In the genomic region with DNA sequence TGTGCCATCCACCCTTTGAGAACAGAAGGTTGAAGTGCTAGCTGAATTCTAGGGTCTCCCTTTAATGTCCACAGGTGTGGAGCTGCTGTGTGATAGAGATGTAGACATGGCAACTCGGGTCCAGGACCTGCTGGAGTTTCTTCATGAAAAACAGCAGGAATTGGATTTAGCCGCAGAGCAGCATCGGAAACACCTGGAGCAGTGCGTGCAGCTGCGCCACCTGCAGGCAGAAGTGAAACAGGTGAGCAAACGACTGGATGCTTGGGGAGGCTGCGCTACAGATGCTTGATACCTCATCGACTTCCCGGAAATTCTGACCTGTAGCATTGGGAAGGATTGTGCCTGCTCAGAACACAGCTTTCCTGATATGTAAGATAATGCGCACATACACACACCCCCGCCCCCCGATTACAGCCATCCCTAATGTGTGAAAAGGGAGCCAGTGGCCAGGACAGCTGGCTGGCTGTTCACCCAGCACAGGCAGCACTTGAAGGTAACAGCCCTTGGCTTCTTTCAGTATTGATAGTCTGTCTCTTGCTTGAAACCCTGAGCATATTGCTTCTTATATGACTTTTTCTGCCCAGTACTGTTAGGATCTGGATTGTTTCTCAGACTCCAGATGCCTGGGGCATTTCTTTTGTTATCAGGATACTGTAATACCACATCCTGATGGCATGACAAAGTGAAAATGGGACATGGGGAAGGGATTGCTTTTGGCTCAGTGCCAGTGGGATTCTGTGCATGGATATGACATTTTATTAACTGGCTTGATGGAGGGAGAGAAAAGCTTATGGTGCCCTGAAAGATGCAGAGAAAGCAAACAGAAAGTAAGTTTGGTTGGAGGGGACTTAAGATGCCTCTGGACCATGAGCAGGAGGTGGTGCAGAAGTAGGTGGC, we compare ENCODE assay signal across 8 cellular contexts.
DNase-seq lines count a peak whose midpoint lies in the region; ATAC-seq and TF ChIP-seq lines count a peak whose summit lies in the region.

No MANE protein-coding gene starts in this region.

- no peaks in the 10 kb centered on the region for H3K4me1 ChIP-seq in prostate gland (replicated peaks)

- H3K4me3 Mint-ChIP-seq in T-helper 1 cell treated with Interleukin-12 subunit alpha and Interleukin-12 subunit beta and Interleukin-4 antibody, amounts not matched to agents 30 μg/mL and 1 μg/mL, for 36 hours: peak overlapping the region; percentile 9

- H3K27ac ChIP-seq in cingulate gyrus (ENCODE audit: low read depth, low read length): peak overlapping the region; percentile 20
- no peak overlapping the region for H3K27ac ChIP-seq in prostate gland

- H3K27me3 ChIP-seq in prostate gland (replicated peaks; ENCODE audit: insufficient read depth): no peaks in the 10 kb centered on the region

- peaks cover 6 to 7% of the 10 kb centered on the region in 2 donors for H3K36me3 ChIP-seq in prostate gland

- TF ChIP-seq POLR2A in prostate gland (IDR thresholded peaks at IDR 0.05): no peak

- peaks cover 1% of the 10 kb centered on the region for H3K36me3 Mint-ChIP-seq in T-helper 1 cell treated with Interleukin-12 subunit alpha and Interleukin-12 subunit beta and Interleukin-4 antibody, amounts not matched to agents 30 μg/mL and 1 μg/mL, for 36 hours (ENCODE audit: low read depth)

- no peak overlapping the region for H3K4me3 ChIP-seq in prostate gland

- no peaks in the 10 kb centered on the region for H3K27me3 Mint-ChIP-seq in T-helper 1 cell treated with Interleukin-12 subunit alpha and Interleukin-12 subunit beta and Interleukin-4 antibody, amounts not matched to agents 30 μg/mL and 1 μg/mL, for 36 hours (ENCODE audit: low read depth)

- no peak for DNase-seq in T-helper 1 cell
- peak; percentile 16 for DNase-seq in NCI-H510A (lab: John Stamatoyannopoulos, UW)
- DNase-seq in prostate gland (ENCODE audit: low spot score): no peak
- no peak for DNase-seq in UCSD-AML1 (lab: John Stamatoyannopoulos, UW; ENCODE audit: unreplicated experiment)
- no peak for DNase-seq in globus pallidus (ENCODE audit: low spot score)

- no peaks in the 10 kb centered on the region for H3K9me3 ChIP-seq in prostate gland

- peak overlapping the region; percentile 78 for H3K27ac Mint-ChIP-seq in T-helper 1 cell treated with Interleukin-12 subunit alpha and Interleukin-12 subunit beta and Interleukin-4 antibody, amounts not matched to agents 30 μg/mL and 1 μg/mL, for 36 hours

- intact Hi-C loops in prostate gland (cut with DNase I): loop anchor here (10.0 kb wide), 1 partner anchor 280 kb away; no protein-coding TSS in a partner anchor

- peak in 3 of 4 experiments; percentile 35 to 54 (median 45) for TF ChIP-seq CTCF in prostate gland (IDR thresholded peaks at IDR 0.05)

- 68% methylated on average over 12 of the region's 12 CpGs for WGBS in prostate gland

- ATAC-seq in GM21447 (IDR thresholded peaks at IDR 0.05; ENCODE audit: unreplicated experiment): no peak

- H3K4me1 Mint-ChIP-seq in T-helper 1 cell treated with Interleukin-12 subunit alpha and Interleukin-12 subunit beta and Interleukin-4 antibody, amounts not matched to agents 30 μg/mL and 1 μg/mL, for 36 hours (ENCODE audit: low read depth): peaks cover 40% of the 10 kb centered on the region

- H3K9me3 Mint-ChIP-seq in T-helper 1 cell treated with Interleukin-12 subunit alpha and Interleukin-12 subunit beta and Interleukin-4 antibody, amounts not matched to agents 30 μg/mL and 1 μg/mL, for 36 hours: no peaks in the 10 kb centered on the region
